9 cellular contexts compared by ENCODE assay signal in the genomic region with DNA sequence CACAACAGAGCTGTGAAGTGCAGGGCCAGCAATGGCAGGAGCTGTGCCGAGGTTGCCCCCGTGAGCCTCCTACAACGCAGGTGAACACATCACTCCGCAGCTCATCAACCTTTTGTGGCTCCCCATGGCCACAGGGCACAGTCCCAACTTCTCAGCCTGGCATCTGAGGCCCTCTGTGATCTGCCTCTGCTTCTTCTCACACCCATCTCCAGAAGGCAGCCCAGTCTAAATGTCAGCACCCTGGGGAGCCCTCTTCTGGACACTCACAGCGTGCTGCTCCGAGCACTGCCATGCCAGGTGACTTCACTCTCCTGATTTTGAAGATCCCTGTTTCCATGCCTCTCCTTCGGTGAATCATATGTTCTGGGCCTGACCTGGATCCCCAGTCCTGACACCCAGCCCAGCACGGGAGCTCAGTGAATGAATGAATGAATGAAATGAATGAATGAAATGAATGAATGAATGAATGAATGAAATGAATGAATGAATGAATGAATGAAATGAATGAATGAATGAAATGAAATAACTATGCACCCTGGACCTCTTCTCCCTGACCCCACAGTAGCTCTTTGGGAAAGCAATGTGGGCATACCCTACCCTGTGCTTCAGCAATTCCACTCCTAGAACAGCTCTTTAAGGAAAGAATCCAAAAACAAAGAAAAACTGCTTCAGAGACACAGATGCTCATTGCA. TPM values are rescaled to one million over a fixed set of nuclear protein-coding genes. Genes with fewer than 3 reads are reported as not detected.
DNase-seq lines count a peak whose midpoint lies in the region; ATAC-seq and TF ChIP-seq lines count a peak whose summit lies in the region.
"Had no signal": no experiment of that assay in that cellular context is flagged by ENCODE, and none has a peak within 500 bp of the region (broad histone marks: within the 10 kb centered on the region; RNA-seq: fewer than 3 reads in every experiment).

No MANE protein-coding gene starts in this region.

- peaks cover 14% of the 10 kb centered on the region; the same call in 1 of the 2 replicates for H3F3A ChIP-seq in GM23338 (replicated peaks; ENCODE audit: low read depth)

- H3K9ac ChIP-seq in colonic mucosa (ENCODE audit: low read depth in 2 of 2, low read length in 2 of 2): peak overlapping the region in 1 of 2 donors; percentile 78

- H3K27me3 ChIP-seq in GM23338 (ENCODE audit: insufficient read depth) (no peaks in the 10 kb centered on the region), colonic mucosa (no peaks in the 10 kb centered on the region), muscle layer of duodenum (ENCODE audit: low read depth, low read length) (no peaks in the 10 kb centered on the region)

- H2AFZ ChIP-seq in GM23338: peak overlapping the region; percentile 99

- DNase-seq in GM23338 (ENCODE audit: low spot score) (no peak), NCI-H1092 treated with DMSO at 0.1 percent for 48 hours (lab: John Stamatoyannopoulos, UW) (peak; percentile 16), colonic mucosa (peak; percentile 63), T1000 (lab: John Stamatoyannopoulos, UW) (no peak), midbrain (lab: John Stamatoyannopoulos, UW) (no peak), DMS153 treated with DMSO at 0.1 percent for 48 hours (lab: John Stamatoyannopoulos, UW; ENCODE audit: unreplicated experiment) (no peak)
- DNase-seq: stimulated activated CD4-positive, alpha-beta T cell treated with anti-CD3 and anti-CD28 coated beads, Interleukin-15, amount 100 ng/mL, for 24 hours had no signal

- peaks cover 20% of the 10 kb centered on the region for H3K27me3 Mint-ChIP-seq in GM23338 (ENCODE audit: insufficient read depth, low read depth, poor library complexity)

- H3K4me3 Mint-ChIP-seq in GM23338: peak overlapping the region; percentile 8; the same call in 1 of the 3 replicates

- H3K9me2 ChIP-seq in GM23338 (ENCODE audit: insufficient read depth): no peaks in the 10 kb centered on the region

- no peaks in the 10 kb centered on the region for H3K36me3 Mint-ChIP-seq in GM23338 (ENCODE audit: low read depth)

- ATAC-seq in GM23338: no peak
- no peak for ATAC-seq in HG03108 (IDR thresholded peaks at IDR 0.05; ENCODE audit: unreplicated experiment)

- no peaks in the 10 kb centered on the region; the same call in 2 of the 3 replicates for H3K9me3 Mint-ChIP-seq in GM23338

- no peaks in the 10 kb centered on the region for H4K20me1 ChIP-seq in GM23338 (replicated peaks; ENCODE audit: insufficient read depth)

- no peaks in the 10 kb centered on the region for H3K36me3 ChIP-seq in GM23338 (ENCODE audit: insufficient read depth)
- H3K36me3 ChIP-seq in colonic mucosa: no peaks in the 10 kb centered on the region
- no peaks in the 10 kb centered on the region for H3K36me3 ChIP-seq in muscle layer of duodenum (ENCODE audit: control insufficient read depth in 1 of 2, insufficient read depth in 2 of 2, low read length in 2 of 2)

- peak overlapping the region; percentile 95 for H3K27ac Mint-ChIP-seq in GM23338

- no peak overlapping the region for H3K4me3 ChIP-seq in GM23338
- no peak overlapping the region for H3K4me3 ChIP-seq in colonic mucosa
- H3K4me3 ChIP-seq in muscle layer of duodenum (ENCODE audit: low read depth in 1 of 2, low read length in 2 of 2): no peak overlapping the region

- TF ChIP-seq CTCF in GM23338 (conservative IDR thresholded peaks at IDR 0.05; ENCODE audit: low read depth in 2 of 2) (peak in 1 of 2 experiments; percentile 27; a peak in 2 of 4 replicates), colonic mucosa (IDR thresholded peaks at IDR 0.05) (no peak)

- no peaks in the 10 kb centered on the region for H3K79me2 ChIP-seq in GM23338 (replicated peaks; ENCODE audit: insufficient read depth)

- H3K4me2 ChIP-seq in GM23338: peak overlapping the region; percentile 58; the same call in 1 of the 2 replicates

- intact Hi-C loops in colonic mucosa (cut with DNase I): no loop called here

- H3K27ac ChIP-seq in GM23338 (ENCODE audit: low read depth) (no peak overlapping the region), colonic mucosa (peak overlapping the region; percentile 49), muscle layer of duodenum (ENCODE audit: low read length) (peak overlapping the region; percentile 29)

- peaks cover 27% of the 10 kb centered on the region for H3K4me1 ChIP-seq in GM23338 (ENCODE audit: insufficient read depth)
- no peaks in the 10 kb centered on the region for H3K4me1 ChIP-seq in colonic mucosa
- H3K4me1 ChIP-seq in muscle layer of duodenum (ENCODE audit: control insufficient read depth in 1 of 2, insufficient read depth in 2 of 2, low read length in 2 of 2): no peaks in the 10 kb centered on the region

- H3K4me1 Mint-ChIP-seq in GM23338: peaks cover 52% of the 10 kb centered on the region

- H3K9me3 ChIP-seq in colonic mucosa: no peaks in the 10 kb centered on the region
- H3K9me3 ChIP-seq in muscle layer of duodenum (ENCODE audit: control insufficient read depth in 1 of 2, low read length in 2 of 2): no peaks in the 10 kb centered on the region

TF ChIP-seq in GM23338, 12 proteins besides CTCF, POLR2A, EP300 and RAD21 (continues in another document):
- no peak for TF ChIP-seq EZH2phosphoT487 (IDR thresholded peaks at IDR 0.05; ENCODE audit: unreplicated experiment)
- TF ChIP-seq CREB1 (CRISPR knock-in tag; IDR thresholded peaks at IDR 0.05; ENCODE audit: low read depth): no peak
- no peak for TF ChIP-seq EZH2 (IDR thresholded peaks at IDR 0.05; ENCODE audit: low read depth, unreplicated experiment)
- TF ChIP-seq STAT1 (IDR thresholded peaks at IDR 0.05; ENCODE audit: unreplicated experiment): no peak
- no peak for TF ChIP-seq NANOG (IDR thresholded peaks at IDR 0.05; ENCODE audit: borderline replicate concordance)
- TF ChIP-seq POLR2AphosphoS5 (IDR thresholded peaks at IDR 0.05; ENCODE audit: low read depth): no peak
- no peak for TF ChIP-seq REST (IDR thresholded peaks at IDR 0.05; ENCODE audit: unreplicated experiment)
- no peak for TF ChIP-seq ETS1 (IDR thresholded peaks at IDR 0.05)

RNA-seq across cellular contexts. Expression of gene SKIC8, which starts 17.9 kb away (rescaled TPM):
- 47.0 and 59.4 TPM in 2 replicates for total RNA-seq in GM23338 (2014; rRNA removed; shearing (Covaris generic))
- 68.6 and 73.8 TPM in 2 replicates for polyA plus RNA-seq in GM23338 (2016; fragmentation: Nextera tagmentation; extraction: Ambion mirVana)
- total RNA-seq in colonic mucosa: 10 to 100 TPM; 35.9 to 47.0 TPM

RNA-seq across cellular contexts. Expression of gene CRABP1, which starts 22.9 kb away (rescaled TPM):
- 127 and 156 TPM in 2 replicates for total RNA-seq in GM23338 (2014; rRNA removed; shearing (Covaris generic))
- polyA plus RNA-seq in GM23338 (2016; fragmentation: Nextera tagmentation; extraction: Ambion mirVana): 522 and 536 TPM in 2 replicates
- total RNA-seq in colonic mucosa: 1 to 10 TPM; 1.3 to 1.5 TPM

RNA-seq across cellular contexts. Expression of gene DNAJA4, which starts 52.9 kb away (rescaled TPM):
- 10.3 and 12.5 TPM in 2 replicates for total RNA-seq in GM23338 (2014; rRNA removed; shearing (Covaris generic))
- polyA plus RNA-seq in GM23338 (2016; fragmentation: Nextera tagmentation; extraction: Ambion mirVana): 5.0 and 5.4 TPM in 2 replicates
- total RNA-seq in colonic mucosa: 10 to 100 TPM; 42.6 to 54.5 TPM

Comparison
In these comparisons a context has a peak if more than half of its experiments do, and no peak if none do; other contexts are left out.
1. DNase-seq: peak in NCI-H1092 treated with DMSO at 0.1 percent for 48 hours (single experiment) and colonic mucosa (single experiment); none in GM23338 (single experiment), T1000 (single experiment), midbrain (single experiment) and DMS153 treated with DMSO at 0.1 percent for 48 hours (single experiment).
2. RNA of gene CRABP1, which starts 22.9 kb away (total RNA-seq): 127 to 156 TPM in GM23338; 1.3 to 1.5 TPM in colonic mucosa; every median in the first group is over 10 times any median in the second.